ENCODE assay signal across 10 cellular contexts in the genomic region with DNA sequence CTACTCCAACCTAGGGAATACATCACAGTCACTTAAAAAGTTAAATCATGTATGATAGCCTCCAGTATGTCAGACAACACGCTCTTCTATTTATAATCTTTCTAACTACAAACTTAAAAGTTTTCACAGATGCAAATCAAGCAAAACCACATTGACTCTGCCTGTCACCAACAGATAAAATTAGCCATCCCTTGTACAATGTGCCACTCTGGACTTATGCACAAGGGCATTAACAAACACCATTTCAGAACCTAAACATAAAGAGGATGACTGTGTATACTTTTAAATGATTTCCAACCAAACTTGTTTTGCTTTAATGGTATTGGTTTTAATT. TPM values are rescaled to one million over a fixed set of nuclear protein-coding genes. Genes with fewer than 3 reads are reported as not detected.
A peak's percentile ranks its signal among the peaks of the same experiment; 100 is the strongest.
DNase-seq lines count a peak whose midpoint lies in the region; ATAC-seq and TF ChIP-seq lines count a peak whose summit lies in the region.
"Had no signal": no experiment of that assay in that cellular context is flagged by ENCODE, and none has a peak within 500 bp of the region (broad histone marks: within the 10 kb centered on the region; RNA-seq: fewer than 3 reads in every experiment).

No MANE protein-coding gene starts in this region.

- no peak overlapping the region for H4K8ac ChIP-seq in mesendoderm (ENCODE audit: low read depth, low read length)

- H3K4me2 ChIP-seq in mesendoderm (ENCODE audit: low read length) = no peak overlapping the region

- no peaks in the 10 kb centered on the region for H3K36me3 Mint-ChIP-seq in memory B cell

- no peak overlapping the region for H3K9ac ChIP-seq in colonic mucosa (ENCODE audit: low read depth in 2 of 2, low read length in 2 of 2)
- no peak overlapping the region for H3K9ac ChIP-seq in mesendoderm (ENCODE audit: low read length)

- WGBS in mesendoderm (ENCODE audit: extremely low coverage, insufficient coverage, low lambda C conversion rate) = no CpG with 5 or more reads among the region's 1 CpG

- no peaks in the 10 kb centered on the region for H3K27me3 Mint-ChIP-seq in memory B cell

- H3K27ac Mint-ChIP-seq in memory B cell = peak overlapping the region; percentile 95

- H3K4ac ChIP-seq in mesendoderm (ENCODE audit: low read depth, low read length) = no peak overlapping the region

- H3K4me3 ChIP-seq in colonic mucosa = no peak overlapping the region
- H3K4me3 ChIP-seq in mesendoderm (ENCODE audit: low read length) = no peak overlapping the region

- H3K27ac ChIP-seq in colonic mucosa (no peak overlapping the region), mesendoderm (ENCODE audit: low read depth, low read length) (no peak overlapping the region)

- DNase-seq in memory B cell (ENCODE audit: low spot score in 2 of 2) = no peak
- DNase-seq in colonic mucosa = no peak
- DNase-seq in HT-29 (ENCODE audit: low spot score) = no peak
- no peak for DNase-seq in mesendoderm
- DNase-seq in hippocampal formation (lab: John Stamatoyannopoulos, UW) = no peak
- DNase-seq: anterior cingulate cortex; stimulated activated CD4-positive, alpha-beta T cell treated with anti-CD3 and anti-CD28 coated beads, Interleukin-4, amount 100 ng/mL, for 1 hour had no signal

- H3K9me3 ChIP-seq in colonic mucosa = no peaks in the 10 kb centered on the region

- H3K56ac ChIP-seq in mesendoderm (ENCODE audit: low read length) = no peak overlapping the region

- peaks cover 3% of the 10 kb centered on the region for H3K79me1 ChIP-seq in mesendoderm (ENCODE audit: low read length)

- no peaks in the 10 kb centered on the region for H3K9me3 Mint-ChIP-seq in memory B cell

- no peak overlapping the region for H2AK5ac ChIP-seq in mesendoderm (ENCODE audit: low read length)

- no peak overlapping the region for H2BK5ac ChIP-seq in mesendoderm (ENCODE audit: low read length)

- no peak overlapping the region for H4K5ac ChIP-seq in mesendoderm (ENCODE audit: low read length)

- H3K4me1 ChIP-seq in colonic mucosa (no peaks in the 10 kb centered on the region), mesendoderm (ENCODE audit: control insufficient read depth, low read depth, low read length) (no peaks in the 10 kb centered on the region)

- H3K4me3 Mint-ChIP-seq in memory B cell = peak overlapping the region; percentile 86

- H3K23ac ChIP-seq in mesendoderm (ENCODE audit: low read length) = no peak overlapping the region

- H2BK15ac ChIP-seq in mesendoderm (replicated peaks; ENCODE audit: low read depth) = no peak overlapping the region

- intact Hi-C loops in colonic mucosa (cut with DNase I) = no loop called here

- no peak overlapping the region for H3K18ac ChIP-seq in mesendoderm (ENCODE audit: low read length)

- peaks cover 4% of the 10 kb centered on the region for H3K79me2 ChIP-seq in mesendoderm (ENCODE audit: control insufficient read depth, insufficient read depth, low read length)

- no peak overlapping the region for H2BK120ac ChIP-seq in mesendoderm (ENCODE audit: low read depth, low read length)

- no peaks in the 10 kb centered on the region for H3K36me3 ChIP-seq in colonic mucosa
- no peaks in the 10 kb centered on the region for H3K36me3 ChIP-seq in mesendoderm (ENCODE audit: control insufficient read depth, insufficient read depth, low read length)

- TF ChIP-seq CTCF in colonic mucosa (IDR thresholded peaks at IDR 0.05) = no peak

- H3K4me1 Mint-ChIP-seq in memory B cell = peaks cover 50% of the 10 kb centered on the region

- ATAC-seq in GM18868 (IDR thresholded peaks at IDR 0.05; ENCODE audit: unreplicated experiment) (peak; percentile 33), GM21786 (IDR thresholded peaks at IDR 0.05; ENCODE audit: unreplicated experiment) (peak; percentile 50), HG03460 (IDR thresholded peaks at IDR 0.05; ENCODE audit: unreplicated experiment) (peak; percentile 54), memory B cell (ENCODE audit: low read depth) (peak; percentile 57)

- no peaks in the 10 kb centered on the region for H3K27me3 ChIP-seq in colonic mucosa
- no peaks in the 10 kb centered on the region for H3K27me3 ChIP-seq in mesendoderm (ENCODE audit: insufficient read depth, low read length, poor library complexity)

RNA-seq across cellular contexts. Expression of gene ERP44, which starts 14.7 kb away (rescaled TPM):
- total RNA-seq in colonic mucosa = 10 to 100 TPM; 27.8 to 30.2 TPM
- total RNA-seq in HT-29 (2014; rRNA removed; shearing (Covaris generic)) = 6.6 and 6.8 TPM in 2 replicates
- 16.0 TPM for polyA plus RNA-seq in mesendoderm (2013, experiment 1 of 2)
- 15.7 TPM for polyA plus RNA-seq in mesendoderm (2013, experiment 2 of 2)

RNA-seq across cellular contexts. Expression of gene INVS, which starts 14.9 kb away (rescaled TPM):
- 10 to 100 TPM; 12.1 to 16.0 TPM for total RNA-seq in colonic mucosa
- 5.9 and 10.4 TPM in 2 replicates for total RNA-seq in HT-29 (2014; rRNA removed; shearing (Covaris generic))
- 2.6 TPM for polyA plus RNA-seq in mesendoderm (2013, experiment 1 of 2)
- 2.6 TPM for polyA plus RNA-seq in mesendoderm (2013, experiment 2 of 2)
